ENCODE assay signal across 8 cellular contexts in genomic region chr6:150600003-150600301, GRCh38. TPM values are rescaled to one million over a fixed set of nuclear protein-coding genes. Genes with fewer than 3 reads are reported as not detected.
DNase-seq lines count a peak whose midpoint lies in the region; ATAC-seq and TF ChIP-seq lines count a peak whose summit lies in the region.

No MANE protein-coding gene starts in this region.

- H3K4me1 ChIP-seq in MM.1S (ENCODE audit: low read length) (peaks cover 11% of the 10 kb centered on the region; the same call in 1 of the 2 replicates), foreskin keratinocyte (no peaks in the 10 kb centered on the region)

- no peak overlapping the region; the same call in 1 of the 2 replicates for H3K9ac ChIP-seq in MM.1S (ENCODE audit: low read length)

- no peaks in the 10 kb centered on the region for H3K9me2 ChIP-seq in MM.1S (replicated peaks; ENCODE audit: insufficient read depth, low read length)

- H3K27ac ChIP-seq in MM.1S (ENCODE audit: low read length) (no peak overlapping the region), foreskin keratinocyte (peak overlapping the region; percentile 16), skin epidermis (peak overlapping the region; percentile 42 to 95 (median 84))

- H3K79me2 ChIP-seq in MM.1S (ENCODE audit: low read length): no peaks in the 10 kb centered on the region

- no peaks in the 10 kb centered on the region; the same call in 1 of the 2 replicates for H3K27me3 ChIP-seq in MM.1S (replicated peaks; ENCODE audit: insufficient read depth, low read length)
- H3K27me3 ChIP-seq in foreskin keratinocyte: peaks cover 55% of the 10 kb centered on the region

- no peaks in the 10 kb centered on the region for H3K36me3 ChIP-seq in MM.1S (replicated peaks; ENCODE audit: insufficient read depth, low read length)

- H3F3A ChIP-seq in MM.1S (ENCODE audit: insufficient read depth, low read length): no peaks in the 10 kb centered on the region

- ATAC-seq in GM19328 (IDR thresholded peaks at IDR 0.05; ENCODE audit: unreplicated experiment): peak; percentile 22
- ATAC-seq in foreskin keratinocyte: no peak

- DNase-seq in MM.1S (no peak), foreskin keratinocyte (no peak), NCI-H510A treated with DMSO at 0.1 percent for 48 hours (lab: John Stamatoyannopoulos, UW) (no peak), head of caudate nucleus (no peak), DMS 273 (lab: John Stamatoyannopoulos, UW; ENCODE audit: unreplicated experiment) (no peak), D341Med (ENCODE audit: low spot score) (no peak)

- H3K4me2 ChIP-seq in MM.1S (ENCODE audit: low read depth, low read length): peak overlapping the region; percentile 59; the same call in 1 of the 2 replicates

- H3K9me3 ChIP-seq in MM.1S (replicated peaks; ENCODE audit: insufficient read depth, low read length): no peaks in the 10 kb centered on the region

- H3K4me3 ChIP-seq in MM.1S (ENCODE audit: low read length): peak overlapping the region; percentile 57
- H3K4me3 ChIP-seq in skin epidermis: peak overlapping the region; percentile 52 to 84 (median 74)

- H2AFZ ChIP-seq in MM.1S (ENCODE audit: low read length): no peak overlapping the region

- no peaks in the 10 kb centered on the region for H4K20me1 ChIP-seq in MM.1S (ENCODE audit: insufficient read depth, low read length)

- intact Hi-C loops in head of caudate nucleus (cut with DNase I): no loop called here

- TF ChIP-seq CTCF in MM.1S (IDR thresholded peaks at IDR 0.05; ENCODE audit: low read length) (no peak), foreskin keratinocyte (conservative IDR thresholded peaks at IDR 0.05) (no peak)

RNA-seq across cellular contexts. Expression of gene PLEKHG1, which starts 0.3 kb away (rescaled TPM):
- total RNA-seq in foreskin keratinocyte: 2.5 and 4.1 TPM in 2 replicates
- 0.60 and 0.64 TPM in 2 replicates for polyA plus RNA-seq in foreskin keratinocyte
